22 cellular contexts compared by ENCODE assay signal in the genomic region with DNA sequence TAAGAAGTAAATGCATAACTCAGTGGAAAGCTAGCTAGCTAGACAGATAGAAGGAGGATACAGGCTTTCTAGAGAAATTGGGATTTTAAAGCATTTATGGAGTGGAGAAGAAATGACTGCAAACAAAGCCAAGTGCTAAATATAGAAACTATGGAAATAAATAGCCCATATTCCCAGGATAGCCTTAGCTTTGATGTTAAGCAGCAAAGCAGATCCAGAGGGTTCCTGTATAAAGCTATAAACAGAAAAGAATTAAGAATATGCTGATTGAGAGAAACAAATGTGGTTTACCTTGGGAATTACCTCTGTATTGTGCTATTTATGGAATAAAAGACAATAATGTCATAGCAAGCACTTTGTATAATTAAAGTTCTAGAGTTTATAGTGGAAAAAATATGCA.
DNase-seq lines count a peak whose midpoint lies in the region; ATAC-seq, FAIRE-seq and TF ChIP-seq lines count a peak whose summit lies in the region.
"Had no signal": no experiment of that assay in that cellular context is flagged by ENCODE, and none has a peak within 500 bp of the region (broad histone marks: within the 10 kb centered on the region; RNA-seq: fewer than 3 reads in every experiment).

No MANE protein-coding gene starts in this region.

- H3K4me1 Mint-ChIP-seq in CD14-positive monocyte = peaks cover 13% of the 10 kb centered on the region

- peaks cover 0 to 6% (median 2%) of the 10 kb centered on the region in 7 donors for H3K9me3 Mint-ChIP-seq in CD14-positive monocyte
- H3K9me3 Mint-ChIP-seq: CD8-positive, alpha-beta T cell; HFFc6 had no signal

- H3K4me3 ChIP-seq in BLaER1 treated with 17β-estradiol and CSF1 and Interleukin-3, amounts not matched to agents 10 nM and 100 nM = no peak overlapping the region
- no peak overlapping the region for H3K4me3 ChIP-seq in body of pancreas
- H3K4me3 ChIP-seq in testis = no peak overlapping the region
- H3K4me3 ChIP-seq: K562 had no signal

- peaks cover 0 to 42% (median 19%) of the 10 kb centered on the region in 10 experiments; a peak in 14 of 20 replicates for H3K4me1 ChIP-seq in BLaER1 treated with 17β-estradiol and CSF1 and Interleukin-3, amounts not matched to agents 10 nM and 100 nM
- H3K4me1 ChIP-seq in body of pancreas (peaks cover 66% of the 10 kb centered on the region), testis (no peaks in the 10 kb centered on the region)
- H3K4me1 ChIP-seq: BE2C had no signal

- peaks cover 5 to 10% (median 6%) of the 10 kb centered on the region in 11 experiments; a peak in 15 of 22 replicates for H3K9me3 ChIP-seq in BLaER1 treated with 17β-estradiol and CSF1 and Interleukin-3, amounts not matched to agents 10 nM and 100 nM (replicated peaks in 1 of 11)
- H3K9me3 ChIP-seq in body of pancreas (no peaks in the 10 kb centered on the region), testis (no peaks in the 10 kb centered on the region)
- H3K9me3 ChIP-seq: BE2C had no signal

- peak overlapping the region in 7 of 11 experiments; percentile 20 to 52 (median 39); a peak in 13 of 22 replicates for H3K4me2 ChIP-seq in BLaER1 treated with 17β-estradiol and CSF1 and Interleukin-3, amounts not matched to agents 10 nM and 100 nM

- no peaks in the 10 kb centered on the region for H3K27me3 Mint-ChIP-seq in CD14-positive monocyte (ENCODE audit: low read depth in 3 of 3)

- DNase-seq in body of pancreas = no peak
- no peak for DNase-seq in CD14-positive monocyte (ENCODE audit: low spot score)
- no peak for DNase-seq in testis
- DNase-seq: ACHN; BE2C; Calu3; CD8-positive, alpha-beta T cell; DMS79 treated with DMSO at 0.1 percent for 48 hours; GF-D8; GOT3; H7; HFFc6; IMR-90 had no signal

- H3K27ac ChIP-seq in BLaER1 treated with 17β-estradiol and CSF1 and Interleukin-3, amounts not matched to agents 10 nM and 100 nM = no peak overlapping the region
- peak overlapping the region in 3 of 4 donors; percentile 15 to 78 (median 16) for H3K27ac ChIP-seq in body of pancreas
- no peak overlapping the region for H3K27ac ChIP-seq in testis
- H3K27ac ChIP-seq: HL-60 had no signal

- ATAC-seq in body of pancreas (no peak), GM19467 (IDR thresholded peaks at IDR 0.05; ENCODE audit: unreplicated experiment) (no peak)
- ATAC-seq: CD8-positive, alpha-beta T cell; HCT116; K562 had no signal

- no peaks in the 10 kb centered on the region for H4K20me1 ChIP-seq in BLaER1 treated with 17β-estradiol and CSF1 and Interleukin-3, amounts not matched to agents 10 nM and 100 nM

- no peak overlapping the region for H3K27ac Mint-ChIP-seq in CD14-positive monocyte
- H3K27ac Mint-ChIP-seq: CD8-positive, alpha-beta T cell; HFFc6 had no signal

- 0 out of 22 replicates have a peak, but pooled peaks cover 0 to 6% (median 0%) of the 10 kb centered on the region in 11 experiments for H3K36me3 ChIP-seq in BLaER1 treated with 17β-estradiol and CSF1 and Interleukin-3, amounts not matched to agents 10 nM and 100 nM
- H3K36me3 ChIP-seq in body of pancreas (replicated peaks in 1 of 2; ENCODE audit: insufficient read depth in 1 of 2, low read depth in 2 of 2) (no peaks in the 10 kb centered on the region), testis (ENCODE audit: low read depth, missing control alignments) (no peaks in the 10 kb centered on the region)
- H3K36me3 ChIP-seq: BE2C had no signal

- peaks cover 0 to 3% of the 10 kb centered on the region in 2 donors for H3K36me3 Mint-ChIP-seq in CD14-positive monocyte
- H3K36me3 Mint-ChIP-seq: CD8-positive, alpha-beta T cell had no signal

- no peaks in the 10 kb centered on the region for H3K27me3 ChIP-seq in BLaER1 treated with 17β-estradiol and CSF1 and Interleukin-3, amounts not matched to agents 10 nM and 100 nM
- H3K27me3 ChIP-seq in body of pancreas = no peaks in the 10 kb centered on the region
- no peaks in the 10 kb centered on the region for H3K27me3 ChIP-seq in testis
- H3K27me3 ChIP-seq: BE2C had no signal

- no peak overlapping the region for H3K9ac ChIP-seq in BLaER1 treated with 17β-estradiol and CSF1 and Interleukin-3, amounts not matched to agents 10 nM and 100 nM

- peak; percentile 9 for FAIRE-seq in islet of Langerhans (lab: Jason Lieb, UNC)
- FAIRE-seq: A204.1, GM19239, HTR-8/SVneo, K562 had no signal

- no peak for TF ChIP-seq CTCF in body of pancreas (IDR thresholded peaks at IDR 0.05)
- no peak for TF ChIP-seq CTCF in CD14-positive monocyte (IDR thresholded peaks at IDR 0.05)
- no peak for TF ChIP-seq CTCF in testis (IDR thresholded peaks at IDR 0.05)

- TF ChIP-seq POLR2A in body of pancreas (IDR thresholded peaks at IDR 0.05) = no peak
- TF ChIP-seq POLR2A in testis (IDR thresholded peaks at IDR 0.05) = no peak

- intact Hi-C loops in body of pancreas (cut with DNase I) (no loop called here), CD14-positive monocyte (cut with micrococcal nuclease) (no loop called here), testis (cut with DNase I; ENCODE audit: low total_unique reads) (no loop called here)

- no peak overlapping the region for H3K4me3 Mint-ChIP-seq in CD14-positive monocyte
- H3K4me3 Mint-ChIP-seq: CD8-positive, alpha-beta T cell; HFFc6 had no signal

Comparison
In these comparisons a context has a peak if more than half of its experiments do, and no peak if none do; other contexts are left out.
1. H3K27ac ChIP-seq: peak in body of pancreas (3 of 4); none in BLaER1 treated with 17β-estradiol and CSF1 and Interleukin-3, amounts not matched to agents 10 nM and 100 nM (0 of 11) and testis (0 of 2).